Comparison of ENCODE assay signal across 1 cellular context in genomic region chr16:84562174-84562815, GRCh38.
TF ChIP-seq lines count a peak whose summit lies in the region.

No MANE protein-coding gene starts in this region.

TF ChIP-seq in GM12878, 131 proteins besides CTCF, POLR2A, EP300 and RAD21 (continued from another document):
- TF ChIP-seq PBX3 (IDR thresholded peaks at IDR 0.05; ENCODE audit: insufficient replicate concordance, low read depth, low read length) (no peak), POLR2AphosphoS5 (IDR thresholded peaks at IDR 0.05; ENCODE audit: low read length) (no peak), SREBF2 (IDR thresholded peaks at IDR 0.05; ENCODE audit: low read length) (no peak), MAX (IDR thresholded peaks at IDR 0.05; ENCODE audit: low read depth, low read length) (no peak), FOS (IDR thresholded peaks at IDR 0.05; ENCODE audit: borderline replicate concordance, extremely low read depth, insufficient read length) (no peak), CBX3 (IDR thresholded peaks at IDR 0.05; ENCODE audit: borderline replicate concordance, low read depth) (no peak), BHLHE40 (IDR thresholded peaks at IDR 0.05; ENCODE audit: borderline replicate concordance in 1 of 2, low read depth in 2 of 2, low read length in 1 of 2) (peak; percentile 81 to 93), ZNF274 (IDR thresholded peaks at IDR 0.05; ENCODE audit: insufficient read depth, insufficient read length) (no peak), IKZF1 (conservative IDR thresholded peaks at IDR 0.05) (peak; percentile 71), ZZZ3 (IDR thresholded peaks at IDR 0.05; ENCODE audit: control insufficient read depth, insufficient read length, low read depth) (no peak), MXI1 (IDR thresholded peaks at IDR 0.05; ENCODE audit: low read depth, low read length) (no peak), HDAC2 (IDR thresholded peaks at IDR 0.05) (no peak), SMAD1 (IDR thresholded peaks at IDR 0.05; ENCODE audit: low read depth, partially characterized antibody) (no peak), SMAD5 (IDR thresholded peaks at IDR 0.05; ENCODE audit: low read depth) (no peak), IRF5 (IDR thresholded peaks at IDR 0.05; ENCODE audit: borderline replicate concordance) (no peak), CREB1 (IDR thresholded peaks at IDR 0.05; ENCODE audit: low read depth) (no peak), ZNF687 (IDR thresholded peaks at IDR 0.05) (peak; percentile 88), SMARCA5 (IDR thresholded peaks at IDR 0.05) (peak; percentile 78; the same call in 1 of the 2 replicates), EGR1 (IDR thresholded peaks at IDR 0.05; ENCODE audit: borderline replicate concordance in 1 of 2, low read depth in 2 of 2, low read length in 2 of 2) (no peak), ASH2L (IDR thresholded peaks at IDR 0.05; ENCODE audit: borderline replicate concordance, low read depth) (no peak), EED (IDR thresholded peaks at IDR 0.05; ENCODE audit: low read depth) (peak; percentile 60; the same call in 1 of the 2 replicates), USF1 (IDR thresholded peaks at IDR 0.05; ENCODE audit: borderline replicate concordance, extremely low read length, insufficient read depth, low read depth, low read length) (peak; percentile 8)
